In the genomic region with DNA sequence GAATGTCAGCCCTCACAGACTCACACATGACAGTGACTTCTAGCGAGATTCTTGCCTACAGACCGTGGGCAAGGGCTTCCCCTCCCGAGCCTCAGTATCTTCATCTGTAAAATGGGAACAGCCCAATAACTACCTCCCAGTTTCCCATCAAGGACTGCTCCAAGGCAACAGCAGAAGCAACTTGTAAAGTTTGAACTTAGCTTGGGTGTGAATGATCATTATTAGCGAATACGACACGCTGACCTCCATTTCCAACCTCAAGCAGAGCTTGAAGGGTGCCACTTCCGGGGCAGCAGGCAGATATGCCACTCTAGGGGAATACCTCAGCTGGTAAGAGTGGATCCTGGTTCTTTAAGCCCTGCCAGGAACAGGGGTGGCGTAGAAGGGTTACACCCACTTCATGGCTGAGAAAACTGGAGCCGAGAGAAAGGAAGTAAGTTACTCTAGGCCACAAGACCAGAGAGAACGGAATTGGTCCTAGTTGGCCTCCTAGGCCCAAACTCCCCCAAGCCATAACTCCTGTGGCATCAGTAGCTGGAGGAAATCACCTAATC, we compare ENCODE assay signal across 8 cellular contexts. TPM values are rescaled to one million over a fixed set of nuclear protein-coding genes. Genes with fewer than 3 reads are reported as not detected.
DNase-seq lines count a peak whose midpoint lies in the region; ATAC-seq and TF ChIP-seq lines count a peak whose summit lies in the region.

No MANE protein-coding gene starts in this region.

- no peaks in the 10 kb centered on the region for H4K20me1 ChIP-seq in KMS-11 (ENCODE audit: insufficient read depth)

- peak in 2 of 7 experiments; percentile 55 to 63 for DNase-seq in CD8-positive, alpha-beta T cell
- no peak for DNase-seq in iPS DF 6.9 (ENCODE audit: low read depth, low spot score)
- no peak for DNase-seq in globus pallidus (ENCODE audit: low spot score)
- no peak for DNase-seq in hepatic stellate cell (ENCODE audit: low spot score)

- WGBS in iPS DF 6.9 (ENCODE audit: insufficient coverage, insufficient read length): no CpG with 5 or more reads among the region's 10 CpGs

- CTCF ChIA-PET in CD8-positive, alpha-beta T cell (lab: Charles Lee): interaction anchor here (0.8 to 3.4 kb wide), 11 partner anchors 8 to 125 kb away, joined by 3 to 24 read pairs (median 3); a partner anchor contains a TSS

- no peak for TF ChIP-seq CTCF in CD8-positive, alpha-beta T cell (IDR thresholded peaks at IDR 0.05)
- no peak for TF ChIP-seq CTCF in KMS-11 (conservative IDR thresholded peaks at IDR 0.05; ENCODE audit: low read depth, low read length)

- peaks cover 37% of the 10 kb centered on the region for H3K36me3 Mint-ChIP-seq in CD8-positive, alpha-beta T cell
- peaks cover 60% of the 10 kb centered on the region for H3K36me3 Mint-ChIP-seq in activated T-helper 17 cell treated with anti-CD3 and anti-CD28 coated beads, Interleukin-2, amount 50 U/mL, for 72 hours (ENCODE audit: low read depth)

- no peaks in the 10 kb centered on the region for H3K9me3 Mint-ChIP-seq in CD8-positive, alpha-beta T cell
- H3K9me3 Mint-ChIP-seq in activated T-helper 17 cell treated with anti-CD3 and anti-CD28 coated beads, Interleukin-2, amount 50 U/mL, for 72 hours: no peaks in the 10 kb centered on the region

- peaks cover 73% of the 10 kb centered on the region for H3K4me1 ChIP-seq in CD8-positive, alpha-beta T cell (ENCODE audit: insufficient read depth, low read length)
- H3K4me1 ChIP-seq in KMS-11 (ENCODE audit: low read depth, poor library complexity, severe bottlenecking) (peaks cover 23% of the 10 kb centered on the region), iPS DF 6.9 (ENCODE audit: control insufficient read depth, insufficient read depth, low read length) (peaks cover 4% of the 10 kb centered on the region), skeletal muscle tissue (ENCODE audit: control insufficient read depth in 3 of 3, insufficient read depth in 3 of 3, low read length in 3 of 3) (peaks cover 48 to 64% (median 54%) of the 10 kb centered on the region in 3 donors)

- H3K36me3 ChIP-seq in CD8-positive, alpha-beta T cell (ENCODE audit: insufficient read depth, low read length): peaks cover 13% of the 10 kb centered on the region
- H3K36me3 ChIP-seq in KMS-11 (ENCODE audit: insufficient read depth) (no peaks in the 10 kb centered on the region), iPS DF 6.9 (ENCODE audit: control insufficient read depth, insufficient read depth, low read length) (peaks cover 29% of the 10 kb centered on the region), skeletal muscle tissue (ENCODE audit: control insufficient read depth in 3 of 3, insufficient read depth in 3 of 3, low read length in 3 of 3) (peaks cover 6 to 16% (median 15%) of the 10 kb centered on the region in 3 donors)

- ATAC-seq in CD8-positive, alpha-beta T cell: no peak
- peak; percentile 23 for ATAC-seq in activated T-helper 17 cell treated with anti-CD3 and anti-CD28 coated beads, Interleukin-2, amount 50 U/mL, for 72 hours (replicated peaks)
- ATAC-seq in GM19467 (IDR thresholded peaks at IDR 0.05; ENCODE audit: unreplicated experiment): no peak

- H3K4me3 ChIP-seq in CD8-positive, alpha-beta T cell (ENCODE audit: low read depth, low read length): peak overlapping the region; percentile 97
- no peak overlapping the region for H3K4me3 ChIP-seq in KMS-11 (IDR thresholded peaks at IDR 0.05; ENCODE audit: insufficient read depth, low read depth, low read length)
- H3K4me3 ChIP-seq in iPS DF 6.9 (ENCODE audit: low read length): peak overlapping the region; percentile 67; the same call in 1 of the 2 replicates
- H3K4me3 ChIP-seq in skeletal muscle tissue (ENCODE audit: low read length in 3 of 3): peak overlapping the region; percentile 92 to 100 (median 99)

- intact Hi-C loops in CD8-positive, alpha-beta T cell (cut with DNase I, micrococcal nuclease): loop anchor here (5.0 to 10.0 kb wide), 3 partner anchors 820 to 1580 kb away; a partner anchor contains a TSS

- peak overlapping the region; percentile 60 for H3K4me2 ChIP-seq in KMS-11

- H2AFZ ChIP-seq in KMS-11 (ENCODE audit: low read depth): no peak overlapping the region

- peaks cover 40% of the 10 kb centered on the region for H3K79me2 ChIP-seq in KMS-11 (ENCODE audit: insufficient read depth, low read depth)

- H3K27ac ChIP-seq in CD8-positive, alpha-beta T cell (ENCODE audit: low read depth, low read length): peak overlapping the region; percentile 99
- H3K27ac ChIP-seq in KMS-11 (peak overlapping the region; percentile 84), iPS DF 6.9 (ENCODE audit: low read length) (no peak overlapping the region), skeletal muscle tissue (ENCODE audit: low read depth, low read length) (peak overlapping the region; percentile 97)

- peaks cover 59% of the 10 kb centered on the region for H3K4me1 Mint-ChIP-seq in CD8-positive, alpha-beta T cell (ENCODE audit: low read depth)
- peaks cover 27% of the 10 kb centered on the region for H3K4me1 Mint-ChIP-seq in activated T-helper 17 cell treated with anti-CD3 and anti-CD28 coated beads, Interleukin-2, amount 50 U/mL, for 72 hours

- no peaks in the 10 kb centered on the region for H3K27me3 ChIP-seq in CD8-positive, alpha-beta T cell (ENCODE audit: insufficient read depth, low read length)
- H3K27me3 ChIP-seq in KMS-11 (ENCODE audit: insufficient read depth, low read depth) (no peaks in the 10 kb centered on the region), iPS DF 6.9 (ENCODE audit: control insufficient read depth, insufficient read depth, low read length) (no peaks in the 10 kb centered on the region), skeletal muscle tissue (ENCODE audit: control insufficient read depth in 3 of 3, insufficient read depth in 3 of 3, low read length in 3 of 3) (no peaks in the 10 kb centered on the region)

- H3K9me3 ChIP-seq in CD8-positive, alpha-beta T cell (ENCODE audit: low read length): no peaks in the 10 kb centered on the region
- H3K9me3 ChIP-seq in iPS DF 6.9 (ENCODE audit: control insufficient read depth, insufficient read depth, low read length) (no peaks in the 10 kb centered on the region), skeletal muscle tissue (ENCODE audit: control insufficient read depth in 3 of 3, low read length in 3 of 3) (no peaks in the 10 kb centered on the region)

- H3K9ac ChIP-seq in KMS-11 (peak overlapping the region; percentile 97), skeletal muscle tissue (ENCODE audit: low read depth in 1 of 3, low read length in 3 of 3) (peak overlapping the region; percentile 81 to 95 (median 88))

- peak overlapping the region; percentile 98 for H3K4me3 Mint-ChIP-seq in CD8-positive, alpha-beta T cell
- peak overlapping the region; percentile 96 for H3K4me3 Mint-ChIP-seq in activated T-helper 17 cell treated with anti-CD3 and anti-CD28 coated beads, Interleukin-2, amount 50 U/mL, for 72 hours

- POLR2A ChIA-PET in CD8-positive, alpha-beta T cell (lab: Charles Lee): interaction anchor here (0.9 to 5.8 kb wide), 12 partner anchors 8 to 896 kb away, joined by 4 to 75 read pairs (median 12); a partner anchor contains a TSS

- H3K27ac Mint-ChIP-seq in CD8-positive, alpha-beta T cell: peak overlapping the region; percentile 100
- peak overlapping the region; percentile 91 for H3K27ac Mint-ChIP-seq in activated T-helper 17 cell treated with anti-CD3 and anti-CD28 coated beads, Interleukin-2, amount 50 U/mL, for 72 hours

- no peaks in the 10 kb centered on the region for H3K27me3 Mint-ChIP-seq in CD8-positive, alpha-beta T cell (ENCODE audit: low read depth)
- H3K27me3 Mint-ChIP-seq in activated T-helper 17 cell treated with anti-CD3 and anti-CD28 coated beads, Interleukin-2, amount 50 U/mL, for 72 hours: no peaks in the 10 kb centered on the region

RNA-seq across cellular contexts. Expression of a gene that starts 2.0 kb away (rescaled TPM):
- total RNA-seq in CD8-positive, alpha-beta T cell: 100 to 1,000 TPM; 199 to 216 TPM
- total RNA-seq in activated T-helper 17 cell treated with anti-CD3 and anti-CD28 coated beads, Interleukin-2, amount 50 U/mL, for 72 hours: 10 to 100 TPM; 85.3 to 88.1 TPM
- total RNA-seq in skeletal muscle tissue: 2.1 TPM

RNA-seq across cellular contexts. Expression of a gene that starts 14.0 kb away (rescaled TPM):
- 1 to 10 TPM; 1.2 to 2.2 TPM for total RNA-seq in CD8-positive, alpha-beta T cell
- total RNA-seq in activated T-helper 17 cell treated with anti-CD3 and anti-CD28 coated beads, Interleukin-2, amount 50 U/mL, for 72 hours: under 1 TPM; 0.50 to 0.69 TPM
- not detected for total RNA-seq in skeletal muscle tissue

Comparison
In these comparisons a context has a peak if more than half of its experiments do, and no peak if none do; other contexts are left out.
1. RNA of a gene that starts 2.0 kb away (total RNA-seq): 199 to 216 TPM in CD8-positive, alpha-beta T cell and 85.3 to 88.1 TPM in activated T-helper 17 cell treated with anti-CD3 and anti-CD28 coated beads, Interleukin-2, amount 50 U/mL, for 72 hours; 2.1 TPM in skeletal muscle tissue (single experiment); every median in the first group is over 10 times any median in the second.